In the genomic region with DNA sequence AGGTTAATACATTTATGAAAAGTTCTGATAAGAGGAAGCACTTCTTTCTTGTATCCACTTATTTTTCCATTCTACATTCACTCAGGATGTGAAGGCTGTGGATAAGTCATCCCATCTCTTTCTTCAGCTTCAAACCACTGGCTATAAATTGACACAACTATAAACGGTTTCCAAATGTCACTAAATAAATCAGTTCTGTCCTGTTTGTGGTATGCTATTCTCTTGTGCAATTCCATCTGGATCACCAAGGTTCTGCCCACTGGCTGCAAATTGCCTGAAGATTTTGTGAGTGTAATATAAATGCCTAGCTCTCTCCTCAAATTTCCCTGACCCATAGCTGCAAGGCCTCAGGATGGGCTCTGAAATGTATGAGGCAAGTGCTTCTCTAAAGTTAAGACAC, we compare ENCODE assay signal across 21 cellular contexts. TPM values are rescaled to one million over a fixed set of nuclear protein-coding genes. Genes with fewer than 3 reads are reported as not detected.
DNase-seq lines count a peak whose midpoint lies in the region; ATAC-seq and TF ChIP-seq lines count a peak whose summit lies in the region.
"Had no signal": no experiment of that assay in that cellular context is flagged by ENCODE, and none has a peak within 500 bp of the region (broad histone marks: within the 10 kb centered on the region; RNA-seq: fewer than 3 reads in every experiment).

No MANE protein-coding gene starts in this region.

- H3K4me3 ChIP-seq in adipocyte (ENCODE audit: low read length) (no peak overlapping the region), lung (no peak overlapping the region), skeletal muscle tissue (ENCODE audit: low read length in 3 of 3) (no peak overlapping the region)
- H3K4me3 ChIP-seq: BLaER1 treated with 17β-estradiol and CSF1 and Interleukin-3, amounts not matched to agents 10 nM and 100 nM; SK-N-MC had no signal

- DNase-seq in EL: peak; percentile 9
- peak; percentile 63 for DNase-seq in adipocyte (ENCODE audit: low read depth)
- DNase-seq in lung (ENCODE audit: low spot score): no peak
- DNase-seq in NCI-H2081 treated with DMSO at 0.1 percent for 48 hours (lab: John Stamatoyannopoulos, UW): no peak
- DNase-seq in GM10248 (ENCODE audit: extremely low spot score): no peak
- DNase-seq: ACHN; CD8-positive, alpha-beta memory T cell; DND-41; GF-D8; HCEC 1CT; KBM-7; NCI-H1436; NCI-H524 treated with DMSO at 0.1 percent for 48 hours; Right ventricle myocardium superior; T-cell had no signal

- H3K36me3 ChIP-seq in adipocyte (ENCODE audit: control insufficient read depth, insufficient read depth, low read length, severe bottlenecking) (no peaks in the 10 kb centered on the region), lung (ENCODE audit: control insufficient read depth in 2 of 2, insufficient read depth in 2 of 2, low read length in 2 of 2) (no peaks in the 10 kb centered on the region), skeletal muscle tissue (ENCODE audit: control insufficient read depth in 3 of 3, insufficient read depth in 3 of 3, low read length in 3 of 3) (no peaks in the 10 kb centered on the region)
- H3K36me3 ChIP-seq: BLaER1 treated with 17β-estradiol and CSF1 and Interleukin-3, amounts not matched to agents 10 nM and 100 nM had no signal

- H3K27ac ChIP-seq in lung (ENCODE audit: low read depth in 1 of 2, low read length in 1 of 2): no peak overlapping the region
- H3K27ac ChIP-seq in skeletal muscle tissue (ENCODE audit: low read depth, low read length): peak overlapping the region; percentile 21
- H3K27ac ChIP-seq: BLaER1 treated with 17β-estradiol and CSF1 and Interleukin-3, amounts not matched to agents 10 nM and 100 nM; SK-N-MC had no signal

- H3K9ac ChIP-seq in adipocyte (ENCODE audit: low read length): no peak overlapping the region
- H3K9ac ChIP-seq in skeletal muscle tissue (ENCODE audit: low read depth in 1 of 3, low read length in 3 of 3): no peak overlapping the region
- H3K9ac ChIP-seq: BLaER1 treated with 17β-estradiol and CSF1 and Interleukin-3, amounts not matched to agents 10 nM and 100 nM had no signal

- 20 to 25% methylated on average over 1 of the region's 1 CpG for WGBS in lung, 2 donors

- H3K9me3 ChIP-seq in adipocyte (ENCODE audit: control insufficient read depth, low read length) (no peaks in the 10 kb centered on the region), lung (ENCODE audit: control insufficient read depth in 2 of 2, insufficient read depth in 1 of 2, low read length in 1 of 2) (no peaks in the 10 kb centered on the region), skeletal muscle tissue (ENCODE audit: control insufficient read depth in 3 of 3, low read length in 3 of 3) (no peaks in the 10 kb centered on the region)

- peak; percentile 19 for ATAC-seq in lung (ENCODE audit: insufficient read depth, low FRiP score)
- no peak for ATAC-seq in HG03457 (IDR thresholded peaks at IDR 0.05; ENCODE audit: unreplicated experiment)
- ATAC-seq in GM18868 (IDR thresholded peaks at IDR 0.05; ENCODE audit: unreplicated experiment): no peak
- ATAC-seq: Panc1, T-cell had no signal

- H3K4me1 ChIP-seq in adipocyte (ENCODE audit: control insufficient read depth, insufficient read depth, low read length): peaks cover 7% of the 10 kb centered on the region
- no peaks in the 10 kb centered on the region for H3K4me1 ChIP-seq in lung (ENCODE audit: control insufficient read depth in 2 of 2, insufficient read depth in 2 of 2, low read length in 2 of 2)
- peaks cover 8 to 31% (median 18%) of the 10 kb centered on the region in 3 donors for H3K4me1 ChIP-seq in skeletal muscle tissue (ENCODE audit: control insufficient read depth in 3 of 3, insufficient read depth in 3 of 3, low read length in 3 of 3)

- CTCF ChIA-PET in GM10248 (lab: Yijun Ruan, JAX): interaction anchor here (1.3 kb wide), 1 partner anchor 32 kb away, joined by 3 read pairs; no protein-coding TSS in a partner anchor

- H3K27me3 ChIP-seq in adipocyte (replicated peaks; ENCODE audit: control insufficient read depth, insufficient read depth, low read length): peaks cover 10% of the 10 kb centered on the region
- no peaks in the 10 kb centered on the region for H3K27me3 ChIP-seq in lung (ENCODE audit: control insufficient read depth, insufficient read depth)
- no peaks in the 10 kb centered on the region for H3K27me3 ChIP-seq in skeletal muscle tissue (ENCODE audit: control insufficient read depth in 3 of 3, insufficient read depth in 3 of 3, low read length in 3 of 3)
- H3K27me3 ChIP-seq: BLaER1 treated with 17β-estradiol and CSF1 and Interleukin-3, amounts not matched to agents 10 nM and 100 nM had no signal

- TF ChIP-seq CTCF in lung (IDR thresholded peaks at IDR 0.05; ENCODE audit: control extremely low read depth, extremely low read depth): no peak
- no peak for TF ChIP-seq CTCF in GM10248 (IDR thresholded peaks at IDR 0.05; ENCODE audit: control extremely low read depth, extremely low read depth, low read depth, missing control alignments)

- POLR2A ChIA-PET in GM10248 (lab: Yijun Ruan, JAX): no interaction called here

RNA-seq across cellular contexts. Expression of a gene that starts 7.1 kb away (rescaled TPM):
- total RNA-seq in lung (under 1 TPM; 0.11 to 0.12 TPM), skeletal muscle tissue (31.8 TPM)
- polyA plus RNA-seq in lung: under 1 TPM; 0.08 to 0.14 TPM
- total RNA-seq: CD8-positive, alpha-beta memory T cell; T-cell had no signal

RNA-seq across cellular contexts. Expression of a gene that starts 44.8 kb away (rescaled TPM):
- 100 to 1,000 TPM; 105 to 132 TPM for total RNA-seq in lung
- polyA plus RNA-seq in lung: 100 to 1,000 TPM; 116 to 126 TPM
- total RNA-seq in skeletal muscle tissue: 60.5 TPM

RNA-seq across cellular contexts. Expression of a gene that starts 49.4 kb away (rescaled TPM):
- total RNA-seq in lung (100 to 1,000 TPM in 1 of 2 donors, 10 to 100 TPM in 1; 53.4 to 107 TPM), skeletal muscle tissue (48.5 TPM)
- 10 to 100 TPM; 41.2 to 44.8 TPM for polyA plus RNA-seq in lung

Comparison
In these comparisons a context has a peak if more than half of its experiments do, and no peak if none do; other contexts are left out.
1. DNase-seq: peak in EL (single experiment) and adipocyte (single experiment); none in lung (single experiment), NCI-H2081 treated with DMSO at 0.1 percent for 48 hours (single experiment) and GM10248 (single experiment).
2. RNA of a gene that starts 7.1 kb away (total RNA-seq): 31.8 TPM in skeletal muscle tissue (single experiment); 0.11 to 0.12 TPM in lung; every median in the first group is over 10 times any median in the second.